In the genomic region with DNA sequence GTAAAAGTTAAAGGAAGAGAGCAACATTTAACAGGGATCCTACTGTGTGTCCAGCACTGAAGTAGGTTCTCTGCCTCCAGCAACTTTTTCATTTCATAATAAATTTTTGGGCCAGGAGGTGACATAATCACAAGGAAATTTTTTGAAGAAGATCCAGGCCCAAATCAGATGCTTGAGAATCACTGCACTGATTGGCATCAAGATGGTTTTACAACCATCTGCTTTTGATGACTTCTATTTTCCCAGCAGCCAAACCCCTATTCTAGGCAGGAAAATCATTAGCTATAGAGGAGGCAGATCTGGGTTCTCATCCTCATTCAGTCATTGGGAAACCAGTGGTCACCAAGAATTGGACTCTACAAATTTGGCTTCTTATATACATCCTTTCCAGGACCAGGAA, we compare ENCODE assay signal across 24 cellular contexts.
"Had no signal": no experiment of that assay in that cellular context is flagged by ENCODE, and none has a peak within 500 bp of the region (broad histone marks: within the 10 kb centered on the region; RNA-seq: fewer than 3 reads in every experiment).

No MANE protein-coding gene starts in this region.

- H3K36me3 ChIP-seq: left ventricle myocardium inferior, pancreas, prostate gland, stomach, thyroid gland, transverse colon, upper lobe of left lung, vagina had no signal

- H3K4me1 ChIP-seq: testis had no signal

- H3K9me3 ChIP-seq: left ventricle myocardium inferior, pancreas, prostate gland, stomach, testis, thyroid gland, transverse colon, upper lobe of left lung, vagina had no signal

- H3K27me3 ChIP-seq: pancreas, stomach, testis, thyroid gland, transverse colon, upper lobe of left lung, vagina had no signal

- H3K4me3 ChIP-seq: left ventricle myocardium inferior, lung, pancreas, prostate gland, skin epidermis, stomach, testis, thyroid gland, transverse colon, upper lobe of left lung, vagina had no signal

- H3K27ac ChIP-seq: left ventricle myocardium inferior, pancreas, prostate gland, skin epidermis, stomach, testis, thyroid gland, transverse colon, upper lobe of left lung, vagina had no signal

- DNase-seq: islet precursor cell; left ventricle myocardium inferior; mesendoderm; naive thymus-derived CD4-positive, alpha-beta T cell; nucleus accumbens; pancreas; posterior cingulate gyrus; retina; right cardiac atrium; stimulated activated CD4-positive, alpha-beta T cell treated with anti-CD3 and anti-CD28 coated beads, Interleukin-12 subunit alpha, Interleukin-12 subunit beta, amount 100 ng/mL, for 4 hours; stimulated activated CD4-positive, alpha-beta T cell treated with anti-CD3 and anti-CD28 coated beads, Interleukin-15, amount 100 ng/mL, for 24 hours; stimulated activated CD4-positive, alpha-beta T cell treated with anti-CD3 and anti-CD28 coated beads, Interleukin-2, amount 100 ng/mL, for 24 hours; stimulated activated CD4-positive, alpha-beta T cell treated with anti-CD3 and anti-CD28 coated beads, Interleukin-4, amount 100 ng/mL, for 1 hour; stimulated activated naive B cell treated with anti-CD40 and anti-IgM and Interleukin-4, amounts not matched to agents 10 μg/mL and 1 μg/mL and 100 μg/mL, for 72 hours; stimulated activated naive CD8-positive, alpha-beta T cell treated with anti-CD3 and anti-CD28 coated beads, Interleukin-15, Interleukin-2, amounts not matched to agents 100 U/mL and 50 U/mL, for 24 hours; stomach; testis; thyroid gland; transverse colon; upper lobe of left lung had no signal
